1 cellular context compared by ENCODE assay signal in genomic region chr2:222709191-222709891, GRCh38.
TF ChIP-seq lines count a peak whose summit lies in the region.

No MANE protein-coding gene starts in this region.

TF ChIP-seq in IMR-90, 13 proteins besides CTCF, POLR2A, EP300 and RAD21 (continued from another document):
- no peak; the same call in 1 of the 2 replicates for TF ChIP-seq MAFK (IDR thresholded peaks at IDR 0.05; ENCODE audit: low read depth, low read length)
- TF ChIP-seq RFX5 (IDR thresholded peaks at IDR 0.05; ENCODE audit: low read depth, low read length), result no peak
- TF ChIP-seq BHLHE40 (IDR thresholded peaks at IDR 0.05; ENCODE audit: low read depth, low read length), result peak; percentile 65
